In the genomic region with DNA sequence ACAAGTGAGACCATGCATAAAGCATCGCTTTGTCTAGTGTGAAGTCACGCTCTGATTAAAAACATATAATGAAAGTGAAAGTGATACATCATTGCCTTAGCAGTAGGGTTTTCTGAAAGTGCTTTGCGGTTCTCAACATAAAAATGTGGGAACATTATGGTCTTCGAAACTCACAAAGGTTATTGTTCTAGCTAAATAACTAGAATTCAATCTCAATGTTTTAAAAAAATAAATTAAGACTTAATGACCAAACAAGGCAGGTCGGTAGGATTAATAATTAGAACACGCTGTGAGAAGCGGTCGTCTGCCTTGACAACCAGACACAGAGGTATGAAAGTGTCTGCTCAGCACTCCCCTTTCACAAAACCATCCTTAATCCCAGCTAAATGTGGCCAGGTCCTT, we compare ENCODE assay signal across 8 cellular contexts. TPM values are rescaled to one million over a fixed set of nuclear protein-coding genes. Genes with fewer than 3 reads are reported as not detected.
DNase-seq lines count a peak whose midpoint lies in the region; ATAC-seq, FAIRE-seq and TF ChIP-seq lines count a peak whose summit lies in the region.

No MANE protein-coding gene starts in this region.

- peaks cover 1% of the 10 kb centered on the region for H3K9me3 Mint-ChIP-seq in activated CD4-positive, alpha-beta T cell treated with anti-CD3 and anti-CD28 coated beads for 36 hours (ENCODE audit: low read depth)
- H3K9me3 Mint-ChIP-seq in naive thymus-derived CD4-positive, alpha-beta T cell: peaks cover 0 to 9% (median 2%) of the 10 kb centered on the region in 11 donors

- no peak for DNase-seq in activated CD4-positive, alpha-beta T cell treated with anti-CD3 and anti-CD28 coated beads for 36 hours
- no peak for DNase-seq in activated CD4-positive, alpha-beta T cell treated with anti-CD3 and anti-CD28 coated beads for 1 hour
- no peak for DNase-seq in HFF-Myc (ENCODE audit: extremely low read depth, low read depth)
- DNase-seq in MV-4-11 (lab: John Stamatoyannopoulos, UW): peak; percentile 2
- DNase-seq in astrocyte of the spinal cord (ENCODE audit: low read depth, low spot score): peak; percentile 58
- peak in 1 of 9 donors; percentile 15 for DNase-seq in naive thymus-derived CD4-positive, alpha-beta T cell
- no peak for DNase-seq in anterior cingulate cortex (lab: John Stamatoyannopoulos, UW)
- no peak for DNase-seq in frontal cortex (ENCODE audit: low spot score in 2 of 2)

- peaks cover 11% of the 10 kb centered on the region for H3K4me1 Mint-ChIP-seq in activated CD4-positive, alpha-beta T cell treated with anti-CD3 and anti-CD28 coated beads for 36 hours
- peaks cover 0 to 6% (median 6%) of the 10 kb centered on the region in 7 donors for H3K4me1 Mint-ChIP-seq in naive thymus-derived CD4-positive, alpha-beta T cell

- intact Hi-C loops in activated CD4-positive, alpha-beta T cell treated with anti-CD3 and anti-CD28 coated beads for 36 hours (cut with DNase I, micrococcal nuclease): no loop called here
- intact Hi-C loops in naive thymus-derived CD4-positive, alpha-beta T cell (cut with micrococcal nuclease): loop anchor here in 1 of 2 donors (1.0 kb wide), 1 partner anchor 16 kb away; no protein-coding TSS in a partner anchor

- H3K27me3 Mint-ChIP-seq in activated CD4-positive, alpha-beta T cell treated with anti-CD3 and anti-CD28 coated beads for 36 hours: peaks cover 17% of the 10 kb centered on the region
- peaks cover 0 to 4% (median 2%) of the 10 kb centered on the region in 5 donors for H3K27me3 Mint-ChIP-seq in naive thymus-derived CD4-positive, alpha-beta T cell

- H3K9me3 ChIP-seq in naive thymus-derived CD4-positive, alpha-beta T cell (ENCODE audit: control insufficient read depth in 2 of 3, low read length in 3 of 3): no peaks in the 10 kb centered on the region

- no peaks in the 10 kb centered on the region for H3K36me3 Mint-ChIP-seq in activated CD4-positive, alpha-beta T cell treated with anti-CD3 and anti-CD28 coated beads for 36 hours (ENCODE audit: low read depth)
- no peaks in the 10 kb centered on the region for H3K36me3 Mint-ChIP-seq in naive thymus-derived CD4-positive, alpha-beta T cell

- H3K4me3 ChIP-seq in HFF-Myc (replicated peaks; ENCODE audit: low read depth, low read length) (0 out of 2 replicates have a peak overlapping the region, but pooled peaks have one; percentile 1), astrocyte of the spinal cord (ENCODE audit: low read depth, low read length) (peak overlapping the region; percentile 40)
- peak overlapping the region; percentile 11 for H3K4me3 ChIP-seq in naive thymus-derived CD4-positive, alpha-beta T cell (ENCODE audit: low read length)

- CTCF ChIA-PET in activated CD4-positive, alpha-beta T cell treated with anti-CD3 and anti-CD28 coated beads for 36 hours (lab: Charles Lee): no interaction called here
- CTCF ChIA-PET in naive thymus-derived CD4-positive, alpha-beta T cell (lab: Charles Lee): interaction anchor here (1.0 kb wide), 1 partner anchor 16 kb away, joined by 3 read pairs; no protein-coding TSS in a partner anchor

- no peaks in the 10 kb centered on the region for H3K4me1 ChIP-seq in naive thymus-derived CD4-positive, alpha-beta T cell (ENCODE audit: control insufficient read depth in 2 of 2, insufficient read depth in 2 of 2, low read length in 2 of 2)

- H3K36me3 ChIP-seq in naive thymus-derived CD4-positive, alpha-beta T cell (ENCODE audit: control insufficient read depth in 2 of 3, insufficient read depth in 3 of 3, low read length in 3 of 3): no peaks in the 10 kb centered on the region

- no peak overlapping the region for H3K27ac ChIP-seq in naive thymus-derived CD4-positive, alpha-beta T cell (ENCODE audit: low read depth, low read length)

- H3K27ac Mint-ChIP-seq in activated CD4-positive, alpha-beta T cell treated with anti-CD3 and anti-CD28 coated beads for 36 hours: no peak overlapping the region
- peak overlapping the region in 7 of 9 donors; percentile 18 to 74 (median 49) for H3K27ac Mint-ChIP-seq in naive thymus-derived CD4-positive, alpha-beta T cell

- TF ChIP-seq CTCF in HFF-Myc (IDR thresholded peaks at IDR 0.05; ENCODE audit: low read depth, low read length, missing control alignments) (no peak), astrocyte of the spinal cord (IDR thresholded peaks at IDR 0.05; ENCODE audit: low read depth, low read length) (no peak)

- peak; percentile 66 for ATAC-seq in activated CD4-positive, alpha-beta T cell treated with anti-CD3 and anti-CD28 coated beads for 36 hours
- ATAC-seq in naive thymus-derived CD4-positive, alpha-beta T cell: no peak

- in situ Hi-C loops in astrocyte of the spinal cord (cut with HindIII; ENCODE audit: low sequenced_read_pairs): no loop called here

- POLR2A ChIA-PET in activated CD4-positive, alpha-beta T cell treated with anti-CD3 and anti-CD28 coated beads for 36 hours (lab: Charles Lee): no interaction called here
- POLR2A ChIA-PET in naive thymus-derived CD4-positive, alpha-beta T cell (lab: Charles Lee): no interaction called here

- FAIRE-seq in frontal cortex (lab: Jason Lieb, UNC): no peak

- no peaks in the 10 kb centered on the region for H3K27me3 ChIP-seq in naive thymus-derived CD4-positive, alpha-beta T cell (ENCODE audit: control insufficient read depth in 2 of 2, insufficient read depth in 2 of 2, low read length in 2 of 2)

- no peak overlapping the region for H3K4me3 Mint-ChIP-seq in activated CD4-positive, alpha-beta T cell treated with anti-CD3 and anti-CD28 coated beads for 36 hours
- H3K4me3 Mint-ChIP-seq in naive thymus-derived CD4-positive, alpha-beta T cell: peak overlapping the region in 9 of 10 donors; percentile 33 to 83 (median 81)

RNA-seq across cellular contexts. Expression of a gene that starts 42.2 kb away (rescaled TPM):
- total RNA-seq in activated CD4-positive, alpha-beta T cell treated with anti-CD3 and anti-CD28 coated beads for 36 hours: not detected
- under 1 TPM in 2 of 5 experiments, not detected in 3; 0.29 to 0.59 TPM for total RNA-seq in naive thymus-derived CD4-positive, alpha-beta T cell
- under 1 TPM in 1 of 2 donors, not detected in 1; 0.08 TPM for polyA plus RNA-seq in naive thymus-derived CD4-positive, alpha-beta T cell
- 53.0 TPM for total RNA-seq in frontal cortex

Comparison
In these comparisons a context has a peak if more than half of its experiments do, and no peak if none do; other contexts are left out.
1. DNase-seq: peak in MV-4-11 (single experiment) and astrocyte of the spinal cord (single experiment); none in activated CD4-positive, alpha-beta T cell treated with anti-CD3 and anti-CD28 coated beads for 36 hours (single experiment), activated CD4-positive, alpha-beta T cell treated with anti-CD3 and anti-CD28 coated beads for 1 hour (single experiment), HFF-Myc (single experiment), anterior cingulate cortex (0 of 58) and frontal cortex (0 of 2).
2. RNA of a gene that starts 42.2 kb away (total RNA-seq): 53.0 TPM in frontal cortex (single experiment); 0.29 to 0.59 TPM in naive thymus-derived CD4-positive, alpha-beta T cell and not detected in activated CD4-positive, alpha-beta T cell treated with anti-CD3 and anti-CD28 coated beads for 36 hours; every median in the first group is over 10 times any median in the second.
3. Peak in every context shown above with its lines, with median percentiles within 50 percentile points of each other: H3K4me3 ChIP-seq.